1 cellular context compared by ENCODE assay signal in the genomic region with DNA sequence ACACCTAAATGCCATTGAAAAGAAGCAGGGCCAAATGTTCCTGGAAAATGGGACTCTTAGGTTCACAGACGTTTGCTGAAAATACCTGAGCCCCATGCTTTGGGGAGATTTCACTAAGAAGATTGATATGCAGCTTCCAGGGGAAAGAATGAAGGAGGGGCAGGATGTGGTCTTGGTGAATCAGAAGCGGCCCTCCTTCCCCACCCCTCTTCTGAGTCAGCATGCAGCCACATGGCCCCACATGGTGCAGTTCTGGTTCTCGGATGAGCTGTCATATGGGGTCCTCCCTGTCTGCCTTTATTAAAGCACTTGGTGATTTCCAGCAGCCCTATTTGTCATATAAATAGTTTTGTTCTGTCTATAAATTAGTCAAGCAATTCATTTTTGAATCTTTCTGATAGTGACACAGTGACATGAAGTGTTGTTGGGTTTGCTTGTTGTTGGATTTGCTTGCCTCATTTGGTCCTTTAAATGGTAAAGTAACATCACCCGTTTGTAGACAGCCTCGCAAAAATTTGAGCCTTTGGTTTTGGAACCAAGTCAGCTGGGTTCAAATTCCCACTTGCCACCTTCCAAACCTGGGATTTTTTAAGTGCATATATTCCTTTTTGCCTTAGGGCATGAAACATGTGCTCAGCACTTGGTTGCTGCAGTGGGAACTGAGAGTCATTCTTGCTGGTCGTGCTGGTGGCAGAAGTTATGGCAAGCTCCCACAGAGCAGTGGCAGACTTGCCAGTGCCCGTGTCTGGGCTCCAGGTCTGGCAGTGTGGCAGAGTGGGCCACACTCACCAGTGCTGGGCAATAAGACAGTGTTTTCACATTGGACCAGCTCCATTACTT.
TF ChIP-seq lines count a peak whose summit lies in the region.

No MANE protein-coding gene starts in this region.

TF ChIP-seq in K562, 482 proteins besides CTCF, POLR2A, EP300 and RAD21 (continued from another document and continues in another):
- TF ChIP-seq, protein P1, sequence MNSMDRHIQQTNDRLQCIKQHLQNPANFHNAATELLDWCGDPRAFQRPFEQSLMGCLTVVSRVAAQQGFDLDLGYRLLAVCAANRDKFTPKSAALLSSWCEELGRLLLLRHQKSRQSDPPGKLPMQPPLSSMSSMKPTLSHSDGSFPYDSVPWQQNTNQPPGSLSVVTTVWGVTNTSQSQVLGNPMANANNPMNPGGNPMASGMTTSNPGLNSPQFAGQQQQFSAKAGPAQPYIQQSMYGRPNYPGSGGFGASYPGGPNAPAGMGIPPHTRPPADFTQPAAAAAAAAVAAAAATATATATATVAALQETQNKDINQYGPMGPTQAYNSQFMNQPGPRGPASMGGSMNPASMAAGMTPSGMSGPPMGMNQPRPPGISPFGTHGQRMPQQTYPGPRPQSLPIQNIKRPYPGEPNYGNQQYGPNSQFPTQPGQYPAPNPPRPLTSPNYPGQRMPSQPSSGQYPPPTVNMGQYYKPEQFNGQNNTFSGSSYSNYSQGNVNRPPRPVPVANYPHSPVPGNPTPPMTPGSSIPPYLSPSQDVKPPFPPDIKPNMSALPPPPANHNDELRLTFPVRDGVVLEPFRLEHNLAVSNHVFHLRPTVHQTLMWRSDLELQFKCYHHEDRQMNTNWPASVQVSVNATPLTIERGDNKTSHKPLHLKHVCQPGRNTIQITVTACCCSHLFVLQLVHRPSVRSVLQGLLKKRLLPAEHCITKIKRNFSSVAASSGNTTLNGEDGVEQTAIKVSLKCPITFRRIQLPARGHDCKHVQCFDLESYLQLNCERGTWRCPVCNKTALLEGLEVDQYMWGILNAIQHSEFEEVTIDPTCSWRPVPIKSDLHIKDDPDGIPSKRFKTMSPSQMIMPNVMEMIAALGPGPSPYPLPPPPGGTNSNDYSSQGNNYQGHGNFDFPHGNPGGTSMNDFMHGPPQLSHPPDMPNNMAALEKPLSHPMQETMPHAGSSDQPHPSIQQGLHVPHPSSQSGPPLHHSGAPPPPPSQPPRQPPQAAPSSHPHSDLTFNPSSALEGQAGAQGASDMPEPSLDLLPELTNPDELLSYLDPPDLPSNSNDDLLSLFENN (IDR thresholded peaks at IDR 0.05; ENCODE audit: low read depth in 2 of 2, low read length in 2 of 2), result 0 out of 4 replicates have a peak, but pooled peaks of 1 of the 2 experiments have one; percentile 16
- TF ChIP-seq, protein P2, sequence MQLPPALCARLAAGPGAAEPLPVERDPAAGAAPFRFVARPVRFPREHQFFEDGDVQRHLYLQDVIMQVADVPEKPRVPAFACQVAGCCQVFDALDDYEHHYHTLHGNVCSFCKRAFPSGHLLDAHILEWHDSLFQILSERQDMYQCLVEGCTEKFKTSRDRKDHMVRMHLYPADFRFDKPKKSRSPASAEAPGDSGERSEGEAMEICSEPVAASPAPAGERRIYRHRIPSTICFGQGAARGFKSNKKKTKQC (CRISPR knock-in tag; IDR thresholded peaks at IDR 0.05), result peak; percentile 98
- TF ChIP-seq FOXA1 (IDR thresholded peaks at IDR 0.05; ENCODE audit: borderline replicate concordance), result no peak
- TF ChIP-seq ZNF133 (CRISPR knock-in tag; IDR thresholded peaks at IDR 0.05), result no peak
- TF ChIP-seq, protein P3, sequence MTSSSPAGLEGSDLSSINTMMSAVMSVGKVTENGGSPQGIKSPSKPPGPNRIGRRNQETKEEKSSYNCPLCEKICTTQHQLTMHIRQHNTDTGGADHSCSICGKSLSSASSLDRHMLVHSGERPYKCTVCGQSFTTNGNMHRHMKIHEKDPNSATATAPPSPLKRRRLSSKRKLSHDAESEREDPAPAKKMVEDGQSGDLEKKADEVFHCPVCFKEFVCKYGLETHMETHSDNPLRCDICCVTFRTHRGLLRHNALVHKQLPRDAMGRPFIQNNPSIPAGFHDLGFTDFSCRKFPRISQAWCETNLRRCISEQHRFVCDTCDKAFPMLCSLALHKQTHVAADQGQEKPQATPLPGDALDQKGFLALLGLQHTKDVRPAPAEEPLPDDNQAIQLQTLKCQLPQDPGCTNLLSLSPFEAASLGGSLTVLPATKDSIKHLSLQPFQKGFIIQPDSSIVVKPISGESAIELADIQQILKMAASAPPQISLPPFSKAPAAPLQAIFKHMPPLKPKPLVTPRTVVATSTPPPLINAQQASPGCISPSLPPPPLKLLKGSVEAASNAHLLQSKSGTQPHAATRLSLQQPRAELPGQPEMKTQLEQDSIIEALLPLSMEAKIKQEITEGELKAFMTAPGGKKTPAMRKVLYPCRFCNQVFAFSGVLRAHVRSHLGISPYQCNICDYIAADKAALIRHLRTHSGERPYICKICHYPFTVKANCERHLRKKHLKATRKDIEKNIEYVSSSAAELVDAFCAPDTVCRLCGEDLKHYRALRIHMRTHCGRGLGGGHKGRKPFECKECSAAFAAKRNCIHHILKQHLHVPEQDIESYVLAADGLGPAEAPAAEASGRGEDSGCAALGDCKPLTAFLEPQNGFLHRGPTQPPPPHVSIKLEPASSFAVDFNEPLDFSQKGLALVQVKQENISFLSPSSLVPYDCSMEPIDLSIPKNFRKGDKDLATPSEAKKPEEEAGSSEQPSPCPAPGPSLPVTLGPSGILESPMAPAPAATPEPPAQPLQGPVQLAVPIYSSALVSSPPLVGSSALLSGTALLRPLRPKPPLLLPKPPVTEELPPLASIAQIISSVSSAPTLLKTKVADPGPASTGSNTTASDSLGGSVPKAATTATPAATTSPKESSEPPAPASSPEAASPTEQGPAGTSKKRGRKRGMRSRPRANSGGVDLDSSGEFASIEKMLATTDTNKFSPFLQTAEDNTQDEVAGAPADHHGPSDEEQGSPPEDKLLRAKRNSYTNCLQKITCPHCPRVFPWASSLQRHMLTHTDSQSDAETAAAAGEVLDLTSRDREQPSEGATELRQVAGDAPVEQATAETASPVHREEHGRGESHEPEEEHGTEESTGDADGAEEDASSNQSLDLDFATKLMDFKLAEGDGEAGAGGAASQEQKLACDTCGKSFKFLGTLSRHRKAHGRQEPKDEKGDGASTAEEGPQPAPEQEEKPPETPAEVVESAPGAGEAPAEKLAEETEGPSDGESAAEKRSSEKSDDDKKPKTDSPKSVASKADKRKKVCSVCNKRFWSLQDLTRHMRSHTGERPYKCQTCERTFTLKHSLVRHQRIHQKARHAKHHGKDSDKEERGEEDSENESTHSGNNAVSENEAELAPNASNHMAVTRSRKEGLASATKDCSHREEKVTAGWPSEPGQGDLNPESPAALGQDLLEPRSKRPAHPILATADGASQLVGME (CRISPR knock-in tag; IDR thresholded peaks at IDR 0.05), result no peak
- no peak; the same call in 1 of the 2 replicates for TF ChIP-seq NCOR1 (IDR thresholded peaks at IDR 0.05)
- TF ChIP-seq, protein P4, sequence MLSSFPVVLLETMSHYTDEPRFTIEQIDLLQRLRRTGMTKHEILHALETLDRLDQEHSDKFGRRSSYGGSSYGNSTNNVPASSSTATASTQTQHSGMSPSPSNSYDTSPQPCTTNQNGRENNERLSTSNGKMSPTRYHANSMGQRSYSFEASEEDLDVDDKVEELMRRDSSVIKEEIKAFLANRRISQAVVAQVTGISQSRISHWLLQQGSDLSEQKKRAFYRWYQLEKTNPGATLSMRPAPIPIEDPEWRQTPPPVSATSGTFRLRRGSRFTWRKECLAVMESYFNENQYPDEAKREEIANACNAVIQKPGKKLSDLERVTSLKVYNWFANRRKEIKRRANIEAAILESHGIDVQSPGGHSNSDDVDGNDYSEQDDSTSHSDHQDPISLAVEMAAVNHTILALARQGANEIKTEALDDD (IDR thresholded peaks at IDR 0.05), result no peak
- no peak for TF ChIP-seq HNRNPLL (IDR thresholded peaks at IDR 0.05; ENCODE audit: low read depth, low read length, poor library complexity, severe bottlenecking)
- no peak for TF ChIP-seq POU5F1 (IDR thresholded peaks at IDR 0.05; ENCODE audit: borderline replicate concordance, low read depth, low read length, partially characterized antibody)
- peak; percentile 83 for TF ChIP-seq ZNF431 (CRISPR knock-in tag; IDR thresholded peaks at IDR 0.05)
- peak; percentile 74 for TF ChIP-seq TEAD4 (IDR thresholded peaks at IDR 0.05; ENCODE audit: low read length)
- no peak for TF ChIP-seq TEAD4 (CRISPR knock-in tag; IDR thresholded peaks at IDR 0.05; ENCODE audit: borderline replicate concordance)
- 0 out of 2 replicates have a peak, but pooled peaks have one; percentile 37 for TF ChIP-seq NR4A1 (CRISPR knock-in tag; IDR thresholded peaks at IDR 0.05)
- TF ChIP-seq NR4A1 (tag; IDR thresholded peaks at IDR 0.05), result no peak
- no peak for TF ChIP-seq ZNF644 (tag; IDR thresholded peaks at IDR 0.05; ENCODE audit: low read depth)
- no peak for TF ChIP-seq FOXK1 (CRISPR knock-in tag; IDR thresholded peaks at IDR 0.05; ENCODE audit: borderline replicate concordance)
- peak; percentile 46; the same call in 1 of the 2 replicates for TF ChIP-seq MAFF (IDR thresholded peaks at IDR 0.05; ENCODE audit: low read length)
- no peak for TF ChIP-seq SMARCA5 (IDR thresholded peaks at IDR 0.05)
- TF ChIP-seq KLF6 (CRISPR knock-in tag; IDR thresholded peaks at IDR 0.05; ENCODE audit: borderline replicate concordance), result no peak
- TF ChIP-seq, protein P5, sequence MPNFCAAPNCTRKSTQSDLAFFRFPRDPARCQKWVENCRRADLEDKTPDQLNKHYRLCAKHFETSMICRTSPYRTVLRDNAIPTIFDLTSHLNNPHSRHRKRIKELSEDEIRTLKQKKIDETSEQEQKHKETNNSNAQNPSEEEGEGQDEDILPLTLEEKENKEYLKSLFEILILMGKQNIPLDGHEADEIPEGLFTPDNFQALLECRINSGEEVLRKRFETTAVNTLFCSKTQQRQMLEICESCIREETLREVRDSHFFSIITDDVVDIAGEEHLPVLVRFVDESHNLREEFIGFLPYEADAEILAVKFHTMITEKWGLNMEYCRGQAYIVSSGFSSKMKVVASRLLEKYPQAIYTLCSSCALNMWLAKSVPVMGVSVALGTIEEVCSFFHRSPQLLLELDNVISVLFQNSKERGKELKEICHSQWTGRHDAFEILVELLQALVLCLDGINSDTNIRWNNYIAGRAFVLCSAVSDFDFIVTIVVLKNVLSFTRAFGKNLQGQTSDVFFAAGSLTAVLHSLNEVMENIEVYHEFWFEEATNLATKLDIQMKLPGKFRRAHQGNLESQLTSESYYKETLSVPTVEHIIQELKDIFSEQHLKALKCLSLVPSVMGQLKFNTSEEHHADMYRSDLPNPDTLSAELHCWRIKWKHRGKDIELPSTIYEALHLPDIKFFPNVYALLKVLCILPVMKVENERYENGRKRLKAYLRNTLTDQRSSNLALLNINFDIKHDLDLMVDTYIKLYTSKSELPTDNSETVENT (CRISPR knock-in tag; IDR thresholded peaks at IDR 0.05), result no peak
- no peak for TF ChIP-seq RUNX1 (IDR thresholded peaks at IDR 0.05; ENCODE audit: low read depth)
- TF ChIP-seq ZNF146 (CRISPR knock-in tag; IDR thresholded peaks at IDR 0.05; ENCODE audit: unreplicated experiment), result no peak
- TF ChIP-seq BRF1 (IDR thresholded peaks at IDR 0.05; ENCODE audit: borderline replicate concordance, extremely low read depth, insufficient read length), result no peak
- no peak for TF ChIP-seq ETS2 (tag; IDR thresholded peaks at IDR 0.05; ENCODE audit: borderline replicate concordance, poor library complexity, severe bottlenecking)
- TF ChIP-seq E2F3 (CRISPR knock-in tag; IDR thresholded peaks at IDR 0.05), result no peak
- TF ChIP-seq, protein P6, sequence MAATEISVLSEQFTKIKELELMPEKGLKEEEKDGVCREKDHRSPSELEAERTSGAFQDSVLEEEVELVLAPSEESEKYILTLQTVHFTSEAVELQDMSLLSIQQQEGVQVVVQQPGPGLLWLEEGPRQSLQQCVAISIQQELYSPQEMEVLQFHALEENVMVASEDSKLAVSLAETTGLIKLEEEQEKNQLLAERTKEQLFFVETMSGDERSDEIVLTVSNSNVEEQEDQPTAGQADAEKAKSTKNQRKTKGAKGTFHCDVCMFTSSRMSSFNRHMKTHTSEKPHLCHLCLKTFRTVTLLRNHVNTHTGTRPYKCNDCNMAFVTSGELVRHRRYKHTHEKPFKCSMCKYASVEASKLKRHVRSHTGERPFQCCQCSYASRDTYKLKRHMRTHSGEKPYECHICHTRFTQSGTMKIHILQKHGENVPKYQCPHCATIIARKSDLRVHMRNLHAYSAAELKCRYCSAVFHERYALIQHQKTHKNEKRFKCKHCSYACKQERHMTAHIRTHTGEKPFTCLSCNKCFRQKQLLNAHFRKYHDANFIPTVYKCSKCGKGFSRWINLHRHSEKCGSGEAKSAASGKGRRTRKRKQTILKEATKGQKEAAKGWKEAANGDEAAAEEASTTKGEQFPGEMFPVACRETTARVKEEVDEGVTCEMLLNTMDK (IDR thresholded peaks at IDR 0.05; ENCODE audit: borderline replicate concordance, insufficient read depth, low read depth, low read length, poor library complexity, severe bottlenecking), result no peak
- 0 out of 4 replicates have a peak, but pooled peaks of 1 of the 2 experiments have one; percentile 51 for TF ChIP-seq ARNT (IDR thresholded peaks at IDR 0.05)
- TF ChIP-seq CCNT2 (IDR thresholded peaks at IDR 0.05; ENCODE audit: borderline replicate concordance, extremely low read depth, insufficient read length, low read depth, low read length), result no peak
- TF ChIP-seq MYNN (IDR thresholded peaks at IDR 0.05), result no peak
- no peak for TF ChIP-seq MYNN (CRISPR knock-in tag; IDR thresholded peaks at IDR 0.05)
- TF ChIP-seq KDM4B (IDR thresholded peaks at IDR 0.05; ENCODE audit: borderline replicate concordance in 2 of 2, low read depth in 1 of 2), result no peak
- TF ChIP-seq HNRNPK (IDR thresholded peaks at IDR 0.05; ENCODE audit: low read depth, low read length, poor library complexity, severe bottlenecking), result no peak
- no peak for TF ChIP-seq KDM5B (IDR thresholded peaks at IDR 0.05; ENCODE audit: insufficient replicate concordance, low read depth, low read length)
- TF ChIP-seq NR2C2 (CRISPR knock-in tag; IDR thresholded peaks at IDR 0.05), result no peak
- TF ChIP-seq NR2C2 (tag; IDR thresholded peaks at IDR 0.05), result no peak
- no peak for TF ChIP-seq XRCC5 (IDR thresholded peaks at IDR 0.05; ENCODE audit: low read depth, low read length)
- TF ChIP-seq ETV1 (tag; conservative IDR thresholded peaks at IDR 0.05; ENCODE audit: low read depth), result peak; percentile 85
- no peak for TF ChIP-seq MXI1 (IDR thresholded peaks at IDR 0.05; ENCODE audit: low read depth, low read length)
- TF ChIP-seq BDP1 (IDR thresholded peaks at IDR 0.05; ENCODE audit: insufficient read depth, insufficient read length), result no peak
- no peak for TF ChIP-seq BRD9 (IDR thresholded peaks at IDR 0.05; ENCODE audit: low read depth, partially characterized antibody)
- no peak for TF ChIP-seq ZC3H11A (IDR thresholded peaks at IDR 0.05; ENCODE audit: low read depth, low read length)
- no peak for TF ChIP-seq GTF2E2 (tag; IDR thresholded peaks at IDR 0.05)
- no peak for TF ChIP-seq ZSCAN29 (IDR thresholded peaks at IDR 0.05)
- TF ChIP-seq LEF1 (IDR thresholded peaks at IDR 0.05), result peak; percentile 38; the same call in 1 of the 2 replicates
- TF ChIP-seq POLR2B (IDR thresholded peaks at IDR 0.05; ENCODE audit: low read depth, partially characterized antibody), result no peak
